ENCODE assay signal across 9 cellular contexts in the genomic region with DNA sequence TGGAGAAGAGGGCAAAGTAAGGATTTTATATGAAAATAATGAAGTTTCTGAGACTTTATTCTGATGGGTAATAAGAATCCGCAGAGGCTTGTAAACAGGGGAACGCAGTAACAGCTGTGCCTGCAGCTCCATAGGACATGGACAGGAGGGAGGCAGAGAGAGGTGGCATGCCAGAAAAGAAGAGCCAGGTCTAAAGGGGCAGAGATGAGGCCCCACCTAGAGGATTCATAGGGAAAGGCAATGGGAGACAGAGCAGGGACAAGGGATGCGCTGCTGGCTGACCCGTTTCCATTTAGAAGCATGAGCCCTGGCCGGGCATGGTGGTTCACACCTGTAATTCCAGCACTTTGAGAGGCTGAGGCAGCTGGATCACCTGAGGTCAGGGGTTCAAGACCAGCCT.
DNase-seq lines count a peak whose midpoint lies in the region; ATAC-seq and TF ChIP-seq lines count a peak whose summit lies in the region.
"Had no signal": no experiment of that assay in that cellular context is flagged by ENCODE, and none has a peak within 500 bp of the region (broad histone marks: within the 10 kb centered on the region; RNA-seq: fewer than 3 reads in every experiment).

No MANE protein-coding gene starts in this region.

- peaks cover 36% of the 10 kb centered on the region for H3K4me1 Mint-ChIP-seq in nephron
- no peaks in the 10 kb centered on the region for H3K4me1 Mint-ChIP-seq in effector memory CD8-positive, alpha-beta T cell (ENCODE audit: low read depth in 2 of 2)
- H3K4me1 Mint-ChIP-seq: naive B cell had no signal

- ATAC-seq in GM18868 (IDR thresholded peaks at IDR 0.05; ENCODE audit: unreplicated experiment), result no peak
- ATAC-seq in effector memory CD8-positive, alpha-beta T cell (replicated peaks), result no peak

- in situ Hi-C loops in G401 (cut with HindIII; ENCODE audit: low sequenced_read_pairs), result no loop called here

- peak; percentile 43 for DNase-seq in G401 (ENCODE audit: low spot score)
- DNase-seq in NCI-H2196 treated with DMSO at 0.1 percent for 48 hours (lab: John Stamatoyannopoulos, UW; ENCODE audit: unreplicated experiment), result peak; percentile 6
- peak; percentile 38 for DNase-seq in cerebellar cortex (ENCODE audit: low spot score)
- no peak for DNase-seq in effector memory CD8-positive, alpha-beta T cell
- no peak for DNase-seq in activated CD4-positive, alpha-beta T cell treated with anti-CD3 and anti-CD28 coated beads, Interleukin-2, amount 50 U/mL, for 4 hours
- DNase-seq in AG08396 (ENCODE audit: low spot score), result no peak
- DNase-seq: naive B cell had no signal

- peaks cover 4% of the 10 kb centered on the region for H3K36me3 Mint-ChIP-seq in nephron (ENCODE audit: low read depth)
- H3K36me3 Mint-ChIP-seq in effector memory CD8-positive, alpha-beta T cell (ENCODE audit: insufficient read depth), result no peaks in the 10 kb centered on the region
- H3K36me3 Mint-ChIP-seq: naive B cell had no signal

- TF ChIP-seq CTCF in nephron (IDR thresholded peaks at IDR 0.05; ENCODE audit: unreplicated experiment in 3 of 3), result peak in 2 of 3 experiments; percentile 31 to 49

- peaks cover 19% of the 10 kb centered on the region for H3K9me3 Mint-ChIP-seq in nephron
- peaks cover 8 to 12% of the 10 kb centered on the region in 2 donors for H3K9me3 Mint-ChIP-seq in effector memory CD8-positive, alpha-beta T cell

- H3K27ac Mint-ChIP-seq in nephron, result peak overlapping the region in 2 of 3 experiments; percentile 5 to 35
- H3K27ac Mint-ChIP-seq in effector memory CD8-positive, alpha-beta T cell, result no peak overlapping the region
- H3K27ac Mint-ChIP-seq: naive B cell had no signal

- H3K27me3 Mint-ChIP-seq in nephron (ENCODE audit: low read depth), result peaks cover 4% of the 10 kb centered on the region
- H3K27me3 Mint-ChIP-seq in effector memory CD8-positive, alpha-beta T cell, result peaks cover 0 to 17% of the 10 kb centered on the region in 2 donors

- no peak overlapping the region for H3K4me3 Mint-ChIP-seq in nephron
- H3K4me3 Mint-ChIP-seq in effector memory CD8-positive, alpha-beta T cell, result no peak overlapping the region
- H3K4me3 Mint-ChIP-seq: naive B cell had no signal

Comparison
In these comparisons a context has a peak if more than half of its experiments do, and no peak if none do; other contexts are left out.
1. DNase-seq: peak in G401 (single experiment), NCI-H2196 treated with DMSO at 0.1 percent for 48 hours (single experiment) and cerebellar cortex (single experiment); none in effector memory CD8-positive, alpha-beta T cell (0 of 3), activated CD4-positive, alpha-beta T cell treated with anti-CD3 and anti-CD28 coated beads, Interleukin-2, amount 50 U/mL, for 4 hours (0 of 2) and AG08396 (single experiment).
2. H3K27ac Mint-ChIP-seq: peak in nephron (2 of 3); none in effector memory CD8-positive, alpha-beta T cell (0 of 2).